ENCODE assay signal across 12 cellular contexts in the genomic region with DNA sequence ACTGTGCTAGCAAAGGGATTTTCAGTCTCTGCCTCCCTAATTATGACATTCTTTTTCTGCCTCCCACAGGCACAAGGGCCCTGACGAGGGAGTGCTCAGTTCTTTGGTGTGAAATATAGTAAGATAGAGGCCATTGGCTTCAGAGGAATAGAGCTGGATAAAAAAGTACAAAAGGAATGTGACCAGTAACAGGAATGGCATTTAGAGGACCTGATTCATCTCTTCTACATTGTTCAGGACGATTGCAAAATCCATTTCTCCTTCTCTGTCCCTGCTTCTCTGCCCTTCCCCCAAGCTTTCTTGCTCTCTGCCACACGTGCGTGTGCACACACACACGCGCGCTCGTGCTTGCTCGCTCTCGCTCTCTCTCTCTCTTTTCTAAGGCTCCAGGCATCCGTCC.
A peak's percentile ranks its signal among the peaks of the same experiment; 100 is the strongest.
DNase-seq lines count a peak whose midpoint lies in the region; ATAC-seq and TF ChIP-seq lines count a peak whose summit lies in the region.
"Had no signal": no experiment of that assay in that cellular context is flagged by ENCODE, and none has a peak within 500 bp of the region (broad histone marks: within the 10 kb centered on the region; RNA-seq: fewer than 3 reads in every experiment).

No MANE protein-coding gene starts in this region.

- H3K27ac Mint-ChIP-seq in osteocyte (ENCODE audit: unreplicated experiment), result peak overlapping the region; percentile 72
- H3K27ac Mint-ChIP-seq in CD8-positive, alpha-beta T cell, result no peak overlapping the region
- H3K27ac Mint-ChIP-seq in naive thymus-derived CD4-positive, alpha-beta T cell, result peak overlapping the region in 1 of 9 donors; percentile 7
- H3K27ac Mint-ChIP-seq: T-helper 17 cell had no signal

- TF ChIP-seq POLR2A in suprapubic skin (IDR thresholded peaks at IDR 0.05), result no peak

- POLR2A ChIA-PET in CD8-positive, alpha-beta T cell (lab: Charles Lee), result no interaction called here
- POLR2A ChIA-PET in naive thymus-derived CD4-positive, alpha-beta T cell (lab: Charles Lee), result no interaction called here

- 78% methylated on average over 11 of the region's 11 CpGs for WGBS in suprapubic skin

- CTCF ChIA-PET in CD8-positive, alpha-beta T cell (lab: Charles Lee), result no interaction called here
- CTCF ChIA-PET in naive thymus-derived CD4-positive, alpha-beta T cell (lab: Charles Lee), result no interaction called here

- no peaks in the 10 kb centered on the region for H3K27me3 ChIP-seq in suprapubic skin
- H3K27me3 ChIP-seq in CD8-positive, alpha-beta T cell (ENCODE audit: insufficient read depth, low read length), result no peaks in the 10 kb centered on the region
- no peaks in the 10 kb centered on the region for H3K27me3 ChIP-seq in naive thymus-derived CD4-positive, alpha-beta T cell (ENCODE audit: control insufficient read depth in 2 of 2, insufficient read depth in 2 of 2, low read length in 2 of 2)
- H3K27me3 ChIP-seq: tibial artery had no signal

- peaks cover 15% of the 10 kb centered on the region for H3K4me1 Mint-ChIP-seq in osteocyte (ENCODE audit: unreplicated experiment)
- H3K4me1 Mint-ChIP-seq in CD8-positive, alpha-beta T cell (ENCODE audit: low read depth), result no peaks in the 10 kb centered on the region
- peaks cover 0 to 2% (median 0%) of the 10 kb centered on the region in 7 donors for H3K4me1 Mint-ChIP-seq in naive thymus-derived CD4-positive, alpha-beta T cell
- H3K4me1 Mint-ChIP-seq: neural crest cell, T-helper 17 cell had no signal

- ATAC-seq in HG03457 (IDR thresholded peaks at IDR 0.05; ENCODE audit: unreplicated experiment), result no peak
- ATAC-seq in CD8-positive, alpha-beta T cell, result no peak
- no peak for ATAC-seq in naive thymus-derived CD4-positive, alpha-beta T cell
- ATAC-seq: T-helper 17 cell had no signal

- no peak for TF ChIP-seq CTCF in epithelial cell of proximal tubule (conservative IDR thresholded peaks at IDR 0.05; ENCODE audit: low read depth, low read length)
- TF ChIP-seq CTCF in osteocyte (IDR thresholded peaks at IDR 0.05), result no peak
- TF ChIP-seq CTCF in suprapubic skin (IDR thresholded peaks at IDR 0.05), result no peak
- TF ChIP-seq CTCF in CD8-positive, alpha-beta T cell (IDR thresholded peaks at IDR 0.05), result no peak

- H3K27me3 Mint-ChIP-seq in osteocyte (ENCODE audit: unreplicated experiment), result no peaks in the 10 kb centered on the region
- no peaks in the 10 kb centered on the region for H3K27me3 Mint-ChIP-seq in CD8-positive, alpha-beta T cell (ENCODE audit: low read depth)
- H3K27me3 Mint-ChIP-seq in naive thymus-derived CD4-positive, alpha-beta T cell, result no peaks in the 10 kb centered on the region
- H3K27me3 Mint-ChIP-seq: T-helper 17 cell had no signal

- TF ChIP-seq EP300 in suprapubic skin (IDR thresholded peaks at IDR 0.05), result no peak

- intact Hi-C loops in CD8-positive, alpha-beta T cell (cut with DNase I, micrococcal nuclease), result no loop called here
- intact Hi-C loops in naive thymus-derived CD4-positive, alpha-beta T cell (cut with micrococcal nuclease), result no loop called here

- no peaks in the 10 kb centered on the region for H3K9me3 ChIP-seq in suprapubic skin
- no peaks in the 10 kb centered on the region for H3K9me3 ChIP-seq in CD8-positive, alpha-beta T cell (ENCODE audit: low read length)
- H3K9me3 ChIP-seq in naive thymus-derived CD4-positive, alpha-beta T cell (ENCODE audit: control insufficient read depth in 2 of 3, low read length in 3 of 3), result no peaks in the 10 kb centered on the region
- H3K9me3 ChIP-seq: tibial artery had no signal

- H3K9me3 Mint-ChIP-seq in osteocyte (ENCODE audit: unreplicated experiment), result no peaks in the 10 kb centered on the region
- peaks cover 17% of the 10 kb centered on the region for H3K9me3 Mint-ChIP-seq in CD8-positive, alpha-beta T cell
- peaks cover 5 to 33% (median 10%) of the 10 kb centered on the region in 11 donors for H3K9me3 Mint-ChIP-seq in naive thymus-derived CD4-positive, alpha-beta T cell
- H3K9me3 Mint-ChIP-seq: neural crest cell had no signal

- no peaks in the 10 kb centered on the region for H3K4me1 ChIP-seq in suprapubic skin
- no peaks in the 10 kb centered on the region for H3K4me1 ChIP-seq in CD8-positive, alpha-beta T cell (ENCODE audit: insufficient read depth, low read length)
- no peaks in the 10 kb centered on the region for H3K4me1 ChIP-seq in naive thymus-derived CD4-positive, alpha-beta T cell (ENCODE audit: control insufficient read depth in 2 of 2, insufficient read depth in 2 of 2, low read length in 2 of 2)
- H3K4me1 ChIP-seq: tibial artery had no signal

- no peak overlapping the region for H3K27ac ChIP-seq in suprapubic skin
- no peak overlapping the region for H3K27ac ChIP-seq in CD8-positive, alpha-beta T cell (ENCODE audit: low read depth, low read length)
- H3K27ac ChIP-seq in naive thymus-derived CD4-positive, alpha-beta T cell (ENCODE audit: low read depth, low read length), result no peak overlapping the region
- H3K27ac ChIP-seq: tibial artery had no signal

- H3K36me3 Mint-ChIP-seq in osteocyte (ENCODE audit: unreplicated experiment), result peaks cover 2% of the 10 kb centered on the region
- H3K36me3 Mint-ChIP-seq in CD8-positive, alpha-beta T cell, result peaks cover 29% of the 10 kb centered on the region
- peaks cover 0 to 44% (median 37%) of the 10 kb centered on the region in 5 donors for H3K36me3 Mint-ChIP-seq in naive thymus-derived CD4-positive, alpha-beta T cell

- H3K4me3 ChIP-seq in epithelial cell of proximal tubule (ENCODE audit: low read depth, low read length), result no peak overlapping the region
- H3K4me3 ChIP-seq in suprapubic skin, result no peak overlapping the region
- no peak overlapping the region for H3K4me3 ChIP-seq in CD8-positive, alpha-beta T cell (ENCODE audit: low read depth, low read length)
- H3K4me3 ChIP-seq in naive thymus-derived CD4-positive, alpha-beta T cell (ENCODE audit: low read length), result no peak overlapping the region
- H3K4me3 ChIP-seq: tibial artery had no signal

- no peak overlapping the region for H3K4me3 Mint-ChIP-seq in osteocyte (ENCODE audit: unreplicated experiment)
- H3K4me3 Mint-ChIP-seq in CD8-positive, alpha-beta T cell, result no peak overlapping the region
- no peak overlapping the region for H3K4me3 Mint-ChIP-seq in naive thymus-derived CD4-positive, alpha-beta T cell
- H3K4me3 Mint-ChIP-seq: neural crest cell, T-helper 17 cell had no signal

- H3K36me3 ChIP-seq in suprapubic skin, result no peaks in the 10 kb centered on the region
- no peaks in the 10 kb centered on the region for H3K36me3 ChIP-seq in CD8-positive, alpha-beta T cell (ENCODE audit: insufficient read depth, low read length)
- no peaks in the 10 kb centered on the region for H3K36me3 ChIP-seq in naive thymus-derived CD4-positive, alpha-beta T cell (ENCODE audit: control insufficient read depth in 2 of 3, insufficient read depth in 3 of 3, low read length in 3 of 3)
- H3K36me3 ChIP-seq: tibial artery had no signal

- DNase-seq in GM03348 (ENCODE audit: low spot score) (peak; percentile 93), RPMI7951 (ENCODE audit: low read depth) (peak; percentile 91), epithelial cell of proximal tubule (ENCODE audit: low read depth) (peak; percentile 92), osteocyte (ENCODE audit: extremely low spot score, unreplicated experiment) (peak; percentile 44), suprapubic skin (ENCODE audit: low spot score in 2 of 2) (no peak)
- DNase-seq in CD8-positive, alpha-beta T cell, result no peak
- no peak for DNase-seq in naive thymus-derived CD4-positive, alpha-beta T cell
- DNase-seq: DMS79, T-helper 17 cell, tibial artery had no signal

Comparison
In these comparisons a context has a peak if more than half of its experiments do, and no peak if none do; other contexts are left out.
1. DNase-seq: peak in GM03348 (single experiment), RPMI7951 (single experiment), epithelial cell of proximal tubule (single experiment) and osteocyte (single experiment); none in suprapubic skin (0 of 2), CD8-positive, alpha-beta T cell (0 of 7) and naive thymus-derived CD4-positive, alpha-beta T cell (0 of 9).